ENCODE assay signal across 1 cellular context in the genomic region with DNA sequence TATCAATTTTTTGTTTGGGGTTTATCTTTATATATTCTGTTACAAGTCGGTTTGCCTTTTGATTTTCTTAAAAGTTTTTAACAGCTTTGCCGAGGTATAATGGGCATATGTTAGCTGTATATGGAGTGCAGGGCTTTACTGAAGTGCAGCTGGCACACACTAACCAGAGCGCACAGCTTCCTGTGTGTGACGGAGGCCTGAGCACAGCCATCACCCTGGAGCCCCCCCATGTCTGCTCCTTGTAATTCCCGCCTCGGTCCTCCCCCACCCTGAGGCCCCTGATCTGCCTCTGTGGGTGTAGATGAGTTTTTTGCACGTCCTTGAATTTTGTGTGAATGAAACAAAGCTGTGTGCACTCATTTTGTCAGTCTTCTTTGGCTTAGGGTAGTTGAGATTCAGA.
TF ChIP-seq lines count a peak whose summit lies in the region.

No MANE protein-coding gene starts in this region.

TF ChIP-seq in H1, 55 proteins besides CTCF, POLR2A, EP300 and RAD21:
- no peak for TF ChIP-seq CBX8 (IDR thresholded peaks at IDR 0.05; ENCODE audit: borderline replicate concordance, low read depth, low read length)
- TF ChIP-seq NRF1 (IDR thresholded peaks at IDR 0.05; ENCODE audit: low read depth, low read length), result no peak
- TF ChIP-seq, protein P1, sequence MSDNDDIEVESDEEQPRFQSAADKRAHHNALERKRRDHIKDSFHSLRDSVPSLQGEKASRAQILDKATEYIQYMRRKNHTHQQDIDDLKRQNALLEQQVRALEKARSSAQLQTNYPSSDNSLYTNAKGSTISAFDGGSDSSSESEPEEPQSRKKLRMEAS (IDR thresholded peaks at IDR 0.05), result no peak
- TF ChIP-seq KDM5A (IDR thresholded peaks at IDR 0.05; ENCODE audit: low read length), result no peak
- no peak for TF ChIP-seq SIRT6 (IDR thresholded peaks at IDR 0.05; ENCODE audit: low read length)
- TF ChIP-seq RBBP5 (IDR thresholded peaks at IDR 0.05; ENCODE audit: borderline replicate concordance, low read depth, low read length), result no peak
- TF ChIP-seq MAFK (IDR thresholded peaks at IDR 0.05; ENCODE audit: low read depth, low read length), result no peak
- TF ChIP-seq BCL11A (IDR thresholded peaks at IDR 0.05; ENCODE audit: low read depth in 2 of 2, low read length in 2 of 2), result no peak
- no peak for TF ChIP-seq KDM4A (IDR thresholded peaks at IDR 0.05; ENCODE audit: low read depth, low read length, severe bottlenecking)
- TF ChIP-seq ZNF274 (IDR thresholded peaks at IDR 0.05; ENCODE audit: borderline replicate concordance, extremely low read depth, low read length), result no peak
- no peak for TF ChIP-seq JUN (IDR thresholded peaks at IDR 0.05; ENCODE audit: low read depth, low read length)
